18 cellular contexts compared by ENCODE assay signal in the genomic region with DNA sequence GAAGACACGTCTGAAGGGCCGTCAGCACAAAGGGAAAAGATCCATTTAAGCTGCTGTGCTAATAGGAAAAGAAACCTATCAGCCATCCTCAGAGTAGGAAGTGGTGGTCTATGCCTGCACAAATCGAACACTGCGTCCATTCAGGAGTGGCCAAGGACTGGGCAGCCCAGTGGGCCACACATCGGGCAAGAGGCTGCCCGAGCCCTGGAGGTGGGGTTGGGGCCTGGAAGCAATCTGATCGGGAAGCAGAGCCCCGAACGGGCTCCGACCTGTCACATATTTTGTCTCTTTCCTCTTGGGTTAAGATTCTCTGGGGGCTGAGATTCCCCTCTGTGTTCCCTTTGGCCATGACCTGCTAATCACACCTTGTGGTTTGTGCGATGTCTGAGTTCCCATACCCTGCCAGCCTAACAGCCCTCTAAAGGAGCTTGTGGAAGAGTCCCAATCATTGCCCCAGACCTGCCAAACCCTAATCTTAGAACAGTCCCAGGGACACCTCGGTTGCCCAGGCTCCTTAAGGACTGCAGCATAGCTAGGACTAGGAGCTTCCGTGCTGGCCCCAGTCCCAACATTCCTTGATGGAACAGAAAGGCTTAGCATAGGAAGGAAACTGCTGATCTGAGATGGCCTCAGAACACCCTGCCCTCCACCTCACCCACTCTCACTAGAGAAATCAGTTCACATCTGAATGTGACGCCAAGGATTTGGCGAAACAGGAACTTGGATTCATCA.
DNase-seq lines count a peak whose midpoint lies in the region; ATAC-seq and TF ChIP-seq lines count a peak whose summit lies in the region.
"Had no signal": no experiment of that assay in that cellular context is flagged by ENCODE, and none has a peak within 500 bp of the region (broad histone marks: within the 10 kb centered on the region; RNA-seq: fewer than 3 reads in every experiment).

No MANE protein-coding gene starts in this region.

- peak overlapping the region; percentile 66; the same call in 1 of the 2 replicates for H3K27ac Mint-ChIP-seq in GM23338
- H3K27ac Mint-ChIP-seq: dendritic cell treated with granulocyte-macrophage colony-stimulating factor and Interleukin-4, amounts not matched to agents 40 ng/mL and 50 ng/mL, for 4 days had no signal

- no peak overlapping the region for H3K4me3 ChIP-seq in GM23338
- H3K4me3 ChIP-seq in Panc1 (ENCODE audit: low read depth in 2 of 2, low read length in 2 of 2) = no peak overlapping the region
- H3K4me3 ChIP-seq in gastroesophageal sphincter = no peak overlapping the region
- H3K4me3 ChIP-seq in osteoblast (ENCODE audit: insufficient read depth, low read length) = no peak overlapping the region
- H3K4me3 ChIP-seq: mucosa of descending colon had no signal

- no peak overlapping the region for H2AFZ ChIP-seq in GM23338
- H2AFZ ChIP-seq in osteoblast (ENCODE audit: low read length) = no peak overlapping the region

- H3K36me3 ChIP-seq in GM23338 (ENCODE audit: insufficient read depth) (no peaks in the 10 kb centered on the region), Panc1 (ENCODE audit: control insufficient read depth, insufficient read depth, low read length) (no peaks in the 10 kb centered on the region), gastroesophageal sphincter (peaks cover 0 to 29% of the 10 kb centered on the region in 2 donors), osteoblast (ENCODE audit: insufficient read depth, low read length) (peaks cover 7% of the 10 kb centered on the region)

- H3K4me1 Mint-ChIP-seq in GM23338 = peaks cover 6% of the 10 kb centered on the region; the same call in 2 of the 3 replicates

- H3K27me3 ChIP-seq in GM23338 (ENCODE audit: insufficient read depth) (no peaks in the 10 kb centered on the region), Panc1 (ENCODE audit: control insufficient read depth, insufficient read depth, low read length) (no peaks in the 10 kb centered on the region), gastroesophageal sphincter (no peaks in the 10 kb centered on the region), osteoblast (ENCODE audit: insufficient read depth, low read length) (no peaks in the 10 kb centered on the region)
- H3K27me3 ChIP-seq: foreskin keratinocyte, neutrophil had no signal

- intact Hi-C loops in Panc1 (cut with micrococcal nuclease; ENCODE audit: unreplicated experiment) = no loop called here

- peaks cover 3% of the 10 kb centered on the region for H3K27me3 Mint-ChIP-seq in GM23338 (ENCODE audit: insufficient read depth, low read depth, poor library complexity)
- H3K27me3 Mint-ChIP-seq: dendritic cell treated with granulocyte-macrophage colony-stimulating factor and Interleukin-4, amounts not matched to agents 40 ng/mL and 50 ng/mL, for 4 days had no signal

- H3K4me3 Mint-ChIP-seq in GM23338 = no peak overlapping the region
- H3K4me3 Mint-ChIP-seq: dendritic cell treated with granulocyte-macrophage colony-stimulating factor and Interleukin-4, amounts not matched to agents 40 ng/mL and 50 ng/mL, for 4 days had no signal

- TF ChIP-seq CTCF in GM23338 (conservative IDR thresholded peaks at IDR 0.05; ENCODE audit: low read depth in 2 of 2) = no peak
- no peak for TF ChIP-seq CTCF in Panc1 (IDR thresholded peaks at IDR 0.05)
- no peak for TF ChIP-seq CTCF in gastroesophageal sphincter (IDR thresholded peaks at IDR 0.05)
- TF ChIP-seq CTCF in osteoblast (IDR thresholded peaks at IDR 0.05; ENCODE audit: extremely low read depth, low read depth, low read length) = no peak

- POLR2A ChIA-PET in Panc1 (lab: Charles Lee) = interaction anchor here (0.5 kb wide), 1 partner anchor 8 kb away, joined by 20 read pairs; no protein-coding TSS in a partner anchor

- 90 to 96% methylated on average over 5 to 13 of the region's 15 CpGs for WGBS in gastroesophageal sphincter (ENCODE audit: low coverage in 1 of 2), 2 donors

- H4K20me1 ChIP-seq in GM23338 (replicated peaks; ENCODE audit: insufficient read depth) (0 out of 2 replicates have a peak, but pooled peaks cover 3% of the 10 kb centered on the region), osteoblast (ENCODE audit: insufficient read depth, low read length) (no peaks in the 10 kb centered on the region)

- H3K27ac ChIP-seq in GM23338 (ENCODE audit: low read depth) (no peak overlapping the region), Panc1 (ENCODE audit: low read length) (no peak overlapping the region), gastroesophageal sphincter (no peak overlapping the region), osteoblast (ENCODE audit: low read depth, low read length) (no peak overlapping the region)
- H3K27ac ChIP-seq: foreskin keratinocyte, neutrophil, VCaP had no signal

- BruUV-seq in Panc1 (replicated peaks; lab: Mats Ljungman, UMichigan) = no TSS peak

- no peak for TF ChIP-seq POLR2A in gastroesophageal sphincter (IDR thresholded peaks at IDR 0.05)

- H3K4me1 ChIP-seq in GM23338 (ENCODE audit: insufficient read depth) (no peaks in the 10 kb centered on the region), Panc1 (ENCODE audit: control insufficient read depth, insufficient read depth, low read length) (no peaks in the 10 kb centered on the region), gastroesophageal sphincter (peaks cover 0 to 21% (median 0%) of the 10 kb centered on the region in 3 donors), osteoblast (ENCODE audit: insufficient read depth, low read length) (peaks cover 4% of the 10 kb centered on the region)
- H3K4me1 ChIP-seq: Caco-2, foreskin keratinocyte had no signal

- TF ChIP-seq EP300 in gastroesophageal sphincter (IDR thresholded peaks at IDR 0.05) = no peak

- no peaks in the 10 kb centered on the region for H3K9me2 ChIP-seq in GM23338 (ENCODE audit: insufficient read depth)

- H3K9me3 ChIP-seq in Panc1 (ENCODE audit: control insufficient read depth, insufficient read depth, low read depth, low read length) = no peaks in the 10 kb centered on the region
- H3K9me3 ChIP-seq in gastroesophageal sphincter = no peaks in the 10 kb centered on the region
- no peaks in the 10 kb centered on the region for H3K9me3 ChIP-seq in osteoblast (ENCODE audit: low read depth, low read length)
- H3K9me3 ChIP-seq: Caco-2, mucosa of descending colon, neutrophil had no signal

- H3K9me3 Mint-ChIP-seq in GM23338 = no peaks in the 10 kb centered on the region

- CTCF ChIA-PET in Panc1 (lab: Charles Lee) = no interaction called here

- H3F3A ChIP-seq in GM23338 (replicated peaks; ENCODE audit: low read depth) = no peaks in the 10 kb centered on the region

- DNase-seq in GM23338 (ENCODE audit: low spot score) = no peak
- DNase-seq in Panc1 (ENCODE audit: low read depth, low spot score) = no peak
- DNase-seq in osteoblast (ENCODE audit: insufficient read length, low spot score, missing footprints) = peak; percentile 32
- no peak for DNase-seq in NCI-H82 (lab: John Stamatoyannopoulos, UW)
- no peak for DNase-seq in MV-4-11 (lab: John Stamatoyannopoulos, UW)
- DNase-seq in HCEC 1CT = no peak
- DNase-seq: AML-193, Caco-2, foreskin keratinocyte, KG1, mucosa of descending colon, NCI-H2081, NCI-H510A treated with DMSO at 0.1 percent for 48 hours, SHP77 treated with DMSO at 0.1 percent for 48 hours had no signal

- ATAC-seq in GM23338 (peak; percentile 29; the same call in 2 of the 3 replicates), Panc1 (0 out of 2 replicates have a peak, but pooled peaks have one; percentile 39), gastroesophageal sphincter (peak; percentile 23)
- ATAC-seq: mucosa of descending colon had no signal

- H3K36me3 Mint-ChIP-seq in GM23338 (ENCODE audit: low read depth) = peaks cover 16% of the 10 kb centered on the region

- H3K79me2 ChIP-seq in GM23338 (replicated peaks; ENCODE audit: insufficient read depth) (no peaks in the 10 kb centered on the region), osteoblast (ENCODE audit: insufficient read depth, low read length) (no peaks in the 10 kb centered on the region)

- in situ Hi-C loops in Panc1 (cut with HindIII; ENCODE audit: low pct_unique_long_range_greater_than_20kb, low sequenced_read_pairs) = no loop called here

- H3K4me2 ChIP-seq in GM23338 (no peak overlapping the region), osteoblast (ENCODE audit: insufficient read depth, low read length) (no peak overlapping the region)

TF ChIP-seq in GM23338, 12 proteins besides CTCF, POLR2A, EP300 and RAD21 (continues in another document):
- TF ChIP-seq POLR2AphosphoS5 (IDR thresholded peaks at IDR 0.05; ENCODE audit: low read depth) = no peak
- TF ChIP-seq JUNB (IDR thresholded peaks at IDR 0.05; ENCODE audit: unreplicated experiment) = no peak
